ENCODE assay signal across 11 cellular contexts in the genomic region with DNA sequence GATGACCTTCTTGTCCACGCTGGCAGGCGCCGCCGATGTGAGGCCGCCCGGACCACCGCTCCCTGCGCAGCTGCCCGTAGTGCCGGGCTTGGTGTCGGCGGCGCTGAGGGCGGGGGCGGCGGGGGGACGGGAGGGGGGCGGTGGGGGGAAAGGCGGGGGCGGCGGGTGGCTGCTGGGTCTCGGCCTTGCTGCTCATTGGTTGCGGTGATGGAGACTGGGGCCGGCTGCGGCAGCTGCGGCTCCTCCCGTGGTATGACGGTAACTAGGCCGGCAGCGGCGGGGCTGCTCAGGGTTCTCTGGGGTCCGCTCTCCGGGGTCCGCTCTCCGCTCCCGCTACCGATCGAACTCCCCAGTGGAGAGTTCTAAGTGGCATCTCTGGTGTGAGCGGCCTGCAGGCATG. TPM values are rescaled to one million over a fixed set of nuclear protein-coding genes. Genes with fewer than 3 reads are reported as not detected.
"Had no signal": no experiment of that assay in that cellular context is flagged by ENCODE, and none has a peak within 500 bp of the region (broad histone marks: within the 10 kb centered on the region; RNA-seq: fewer than 3 reads in every experiment).

No MANE protein-coding gene starts in this region.

- H3K4me3 Mint-ChIP-seq: HFFc6 had no signal

- H3K27ac Mint-ChIP-seq: GM23338, HFFc6 had no signal

- FAIRE-seq: H1, H54, HepG2 had no signal

- ATAC-seq: GM23338, HepG2 had no signal

- H3K27ac ChIP-seq: HL-60 had no signal

- DNase-seq: H9, HCEC 1CT, HFFc6, KBM-7 had no signal

- H3K4me2 ChIP-seq: GM23338 had no signal

- H3K4me3 ChIP-seq: GM23338 had no signal

RNA-seq across cellular contexts. Expression of a gene that starts 1.8 kb away (rescaled TPM):
- total RNA-seq: HFFc6, HT1080 had no signal
- polyA plus RNA-seq: HepG2, IgD-negative memory B cell had no signal
